ENCODE assay signal across 8 cellular contexts in the genomic region with DNA sequence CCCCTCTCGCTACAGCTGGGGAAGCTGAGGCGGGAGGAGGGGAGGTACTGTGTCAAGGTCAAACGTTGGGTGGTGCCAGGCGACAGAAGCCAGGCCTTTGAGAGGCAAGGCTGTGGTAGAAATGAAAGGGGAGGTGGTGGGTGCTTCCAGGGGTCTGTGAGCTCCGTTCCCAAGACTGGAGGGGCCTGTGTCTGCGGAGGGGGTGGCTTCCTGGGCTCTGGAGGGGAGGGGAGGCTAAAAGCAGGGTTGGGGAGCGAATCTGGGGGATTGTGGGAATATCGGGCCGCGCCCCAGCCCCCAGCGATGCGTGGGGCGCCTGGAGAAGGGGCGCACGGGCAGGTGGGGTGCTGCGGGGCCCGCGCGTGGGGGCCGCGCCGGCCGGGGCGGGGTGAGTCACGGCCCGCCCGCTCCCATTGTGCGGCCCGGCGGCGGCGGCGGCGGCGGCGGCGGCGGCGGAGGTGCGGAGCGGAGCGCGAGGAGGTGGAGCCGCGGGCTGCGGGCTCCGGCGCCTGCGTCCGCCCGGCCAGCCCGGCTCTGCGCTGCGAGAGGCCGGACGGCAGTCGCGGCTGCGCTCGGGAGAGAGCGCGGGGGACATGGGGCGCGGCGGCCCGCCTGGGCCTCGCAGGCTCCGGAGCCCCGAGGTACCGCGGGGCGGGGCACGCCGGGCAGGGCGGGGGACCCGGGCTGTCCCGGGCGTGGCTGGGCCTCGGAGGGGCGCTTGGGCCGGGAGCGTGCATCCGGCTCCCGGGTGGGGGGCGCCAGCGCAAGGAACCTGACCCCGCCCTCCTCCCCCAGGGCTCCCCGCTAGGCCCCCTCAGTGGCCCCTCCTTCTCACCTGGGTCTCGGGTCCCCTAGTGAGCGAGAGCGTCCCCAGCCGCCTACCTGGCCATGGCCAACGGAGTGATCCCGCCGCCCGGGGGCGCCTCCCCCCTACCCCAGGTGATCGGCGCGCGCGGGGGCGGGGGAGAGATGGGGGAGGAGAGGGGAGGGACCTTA. TPM values are rescaled to one million over a fixed set of nuclear protein-coding genes. Genes with fewer than 3 reads are reported as not detected.
DNase-seq lines count a peak whose midpoint lies in the region; ATAC-seq and TF ChIP-seq lines count a peak whose summit lies in the region.

A gene with protein sequence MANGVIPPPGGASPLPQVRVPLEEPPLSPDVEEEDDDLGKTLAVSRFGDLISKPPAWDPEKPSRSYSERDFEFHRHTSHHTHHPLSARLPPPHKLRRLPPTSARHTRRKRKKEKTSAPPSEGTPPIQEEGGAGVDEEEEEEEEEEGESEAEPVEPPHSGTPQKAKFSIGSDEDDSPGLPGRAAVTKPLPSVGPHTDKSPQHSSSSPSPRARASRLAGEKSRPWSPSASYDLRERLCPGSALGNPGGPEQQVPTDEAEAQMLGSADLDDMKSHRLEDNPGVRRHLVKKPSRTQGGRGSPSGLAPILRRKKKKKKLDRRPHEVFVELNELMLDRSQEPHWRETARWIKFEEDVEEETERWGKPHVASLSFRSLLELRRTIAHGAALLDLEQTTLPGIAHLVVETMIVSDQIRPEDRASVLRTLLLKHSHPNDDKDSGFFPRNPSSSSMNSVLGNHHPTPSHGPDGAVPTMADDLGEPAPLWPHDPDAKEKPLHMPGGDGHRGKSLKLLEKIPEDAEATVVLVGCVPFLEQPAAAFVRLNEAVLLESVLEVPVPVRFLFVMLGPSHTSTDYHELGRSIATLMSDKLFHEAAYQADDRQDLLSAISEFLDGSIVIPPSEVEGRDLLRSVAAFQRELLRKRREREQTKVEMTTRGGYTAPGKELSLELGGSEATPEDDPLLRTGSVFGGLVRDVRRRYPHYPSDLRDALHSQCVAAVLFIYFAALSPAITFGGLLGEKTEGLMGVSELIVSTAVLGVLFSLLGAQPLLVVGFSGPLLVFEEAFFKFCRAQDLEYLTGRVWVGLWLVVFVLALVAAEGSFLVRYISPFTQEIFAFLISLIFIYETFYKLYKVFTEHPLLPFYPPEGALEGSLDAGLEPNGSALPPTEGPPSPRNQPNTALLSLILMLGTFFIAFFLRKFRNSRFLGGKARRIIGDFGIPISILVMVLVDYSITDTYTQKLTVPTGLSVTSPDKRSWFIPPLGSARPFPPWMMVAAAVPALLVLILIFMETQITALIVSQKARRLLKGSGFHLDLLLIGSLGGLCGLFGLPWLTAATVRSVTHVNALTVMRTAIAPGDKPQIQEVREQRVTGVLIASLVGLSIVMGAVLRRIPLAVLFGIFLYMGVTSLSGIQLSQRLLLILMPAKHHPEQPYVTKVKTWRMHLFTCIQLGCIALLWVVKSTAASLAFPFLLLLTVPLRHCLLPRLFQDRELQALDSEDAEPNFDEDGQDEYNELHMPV (plus strand): TSS at position 526 of the 996 bp plus-strand sequence. CDS start 363 bp downstream, at position 889.

- H3K4me1 ChIP-seq in HEK293 (ENCODE audit: control insufficient read depth, insufficient read depth, low read length), result no peaks in the 10 kb centered on the region

- H3K27ac Mint-ChIP-seq in activated CD4-positive, alpha-beta memory T cell treated with anti-CD3 and anti-CD28 coated beads for 36 hours, result no peak within 1 kb of the TSS

- DNase-seq in AG09309 (ENCODE audit: low read depth) (no peak), fibroblast of villous mesenchyme (ENCODE audit: low read depth) (peak; percentile 23), omental fat pad (ENCODE audit: low spot score) (no peak), KG1 (lab: John Stamatoyannopoulos, UW) (no peak)
- no peak for DNase-seq in activated CD4-positive, alpha-beta memory T cell treated with anti-CD3 and anti-CD28 coated beads for 36 hours

- H3K9me3 Mint-ChIP-seq in activated CD4-positive, alpha-beta memory T cell treated with anti-CD3 and anti-CD28 coated beads for 36 hours, result no peaks in the 10 kb centered on the region

- TF ChIP-seq CTCF in AG09309 (IDR thresholded peaks at IDR 0.05; ENCODE audit: control insufficient read depth, insufficient read depth, low read depth, low read length, missing control alignments) (no peak), HEK293 (tag by site-specific recombination; IDR thresholded peaks at IDR 0.05) (peak; percentile 72), fibroblast of villous mesenchyme (IDR thresholded peaks at IDR 0.05; ENCODE audit: insufficient read depth, low read depth, low read length) (no peak), omental fat pad (IDR thresholded peaks at IDR 0.05) (no peak)

- H3K36me3 ChIP-seq in HEK293 (ENCODE audit: control insufficient read depth in 2 of 2, insufficient read depth in 1 of 2, low read length in 2 of 2), result peaks cover 0 to 3% of the 10 kb centered on the region in 2 experiments; a peak in 1 of 3 replicates

- H3K4me3 Mint-ChIP-seq in activated CD4-positive, alpha-beta memory T cell treated with anti-CD3 and anti-CD28 coated beads for 36 hours, result peak within 1 kb of the TSS; percentile 6

- H3K9me3 ChIP-seq in HEK293 (ENCODE audit: control insufficient read depth, insufficient read depth, low read depth, low read length), result no peaks in the 10 kb centered on the region

- intact Hi-C loops in activated CD4-positive, alpha-beta memory T cell treated with anti-CD3 and anti-CD28 coated beads for 36 hours (cut with micrococcal nuclease), result no loop called here

- peaks cover 4% of the 10 kb centered on the region for H3K4me1 Mint-ChIP-seq in activated CD4-positive, alpha-beta memory T cell treated with anti-CD3 and anti-CD28 coated beads for 36 hours (ENCODE audit: low read depth)

- peak within 1 kb of the TSS; percentile 41; the same call in 1 of the 2 replicates for H3K27ac ChIP-seq in HEK293 (ENCODE audit: extremely low read depth, low read depth, low read length)

- H3K4me3 ChIP-seq in AG09309 (ENCODE audit: control insufficient read depth, low read depth, low read length) (peak within 1 kb of the TSS; percentile 52), HEK293 (ENCODE audit: low read depth, low read length) (peak within 1 kb of the TSS; percentile 49), fibroblast of villous mesenchyme (ENCODE audit: low read depth, low read length) (peak within 1 kb of the TSS; percentile 64)

- H3K36me3 Mint-ChIP-seq in activated CD4-positive, alpha-beta memory T cell treated with anti-CD3 and anti-CD28 coated beads for 36 hours, result no peaks in the 10 kb centered on the region

- CTCF ChIA-PET in HEK293 (lab: Yijun Ruan, JAX), result interaction anchor here (0.6 to 1.8 kb wide), 3 partner anchors 14 to 168 kb away, joined by 3 to 7 read pairs (median 6); no protein-coding TSS in a partner anchor
- CTCF ChIA-PET in activated CD4-positive, alpha-beta memory T cell treated with anti-CD3 and anti-CD28 coated beads for 36 hours (lab: Charles Lee), result interaction anchor here (1.3 kb wide), 1 partner anchor 67 kb away, joined by 3 read pairs; no protein-coding TSS in a partner anchor

- POLR2A ChIA-PET in HEK293 (lab: Yijun Ruan, JAX), result interaction anchor here (0.6 to 1.3 kb wide), 2 partner anchors 16 to 30 kb away, joined by 3 to 6 read pairs; partner anchors contain the start of gene STK11IP
- POLR2A ChIA-PET in activated CD4-positive, alpha-beta memory T cell treated with anti-CD3 and anti-CD28 coated beads for 36 hours (lab: Charles Lee), result no interaction called here

- ATAC-seq in omental fat pad (ENCODE audit: low FRiP score) (peak; percentile 81), GM21723 (IDR thresholded peaks at IDR 0.05; ENCODE audit: unreplicated experiment) (no peak), HG02678 (IDR thresholded peaks at IDR 0.05; ENCODE audit: unreplicated experiment) (no peak)

- peaks cover 17% of the 10 kb centered on the region for H3K27me3 Mint-ChIP-seq in activated CD4-positive, alpha-beta memory T cell treated with anti-CD3 and anti-CD28 coated beads for 36 hours

TF ChIP-seq in HEK293, 187 proteins besides CTCF, POLR2A, EP300 and RAD21 (continues in another document):
- TF ChIP-seq KLF10 (tag by site-specific recombination; IDR thresholded peaks at IDR 0.05), result no peak
- TF ChIP-seq GFI1B (tag by site-specific recombination; IDR thresholded peaks at IDR 0.05), result no peak
- TF ChIP-seq ZNF335 (tag by site-specific recombination; conservative IDR thresholded peaks at IDR 0.05), result no peak
- no peak for TF ChIP-seq ZNF341 (tag by site-specific recombination; IDR thresholded peaks at IDR 0.05; ENCODE audit: low read depth)
- TF ChIP-seq SP3 (tag by site-specific recombination; IDR thresholded peaks at IDR 0.05), result peak; percentile 67
- no peak for TF ChIP-seq ZBTB11 (tag by site-specific recombination; conservative IDR thresholded peaks at IDR 0.05; ENCODE audit: low read depth)
- no peak for TF ChIP-seq ZNF324 (tag by site-specific recombination; IDR thresholded peaks at IDR 0.05)
- no peak for TF ChIP-seq ZNF114 (tag by site-specific recombination; IDR thresholded peaks at IDR 0.05)
- no peak for TF ChIP-seq ZNF274 (IDR thresholded peaks at IDR 0.05; ENCODE audit: low read length)
- no peak for TF ChIP-seq ZNF274 (tag by site-specific recombination; IDR thresholded peaks at IDR 0.05; ENCODE audit: borderline replicate concordance)
- TF ChIP-seq ZFP41 (tag by site-specific recombination; IDR thresholded peaks at IDR 0.05; ENCODE audit: borderline replicate concordance), result no peak

RNA-seq across cellular contexts. Expression of the gene that starts here (rescaled TPM):
- not detected for total RNA-seq in activated CD4-positive, alpha-beta memory T cell treated with anti-CD3 and anti-CD28 coated beads for 36 hours
- total RNA-seq in fibroblast of villous mesenchyme (5.6 and 7.7 TPM in 2 replicates), omental fat pad (10 to 100 TPM in 2 of 4 donors, 1 to 10 TPM in 2; 5.2 to 15.8 (median 8.6) TPM)
